Comparison of ENCODE assay signal across 9 cellular contexts in genomic region chr21:20999567-21000169, GRCh38. TPM values are rescaled to one million over a fixed set of nuclear protein-coding genes. Genes with fewer than 3 reads are reported as not detected.
DNase-seq lines count a peak whose midpoint lies in the region; ATAC-seq, FAIRE-seq and TF ChIP-seq lines count a peak whose summit lies in the region.
"Had no signal": no experiment of that assay in that cellular context is flagged by ENCODE, and none has a peak within 500 bp of the region (broad histone marks: within the 10 kb centered on the region; RNA-seq: fewer than 3 reads in every experiment).

No MANE protein-coding gene starts in this region.

- intact Hi-C loops in pancreas (cut with DNase I): no loop called here

- H3F3A ChIP-seq in GM23338 (replicated peaks; ENCODE audit: low read depth): peaks cover 5% of the 10 kb centered on the region; the same call in 1 of the 2 replicates

- H3K9me3 ChIP-seq in pancreas: no peaks in the 10 kb centered on the region
- H3K9me3 ChIP-seq: SJCRH30 had no signal

- H3K4me3 ChIP-seq in GM23338: no peak overlapping the region
- no peak overlapping the region for H3K4me3 ChIP-seq in pancreas
- H3K4me3 ChIP-seq: SJCRH30 had no signal

- peaks cover 8% of the 10 kb centered on the region for H3K4me1 ChIP-seq in GM23338 (ENCODE audit: insufficient read depth)
- H3K4me1 ChIP-seq in pancreas: peaks cover 0 to 12% (median 0%) of the 10 kb centered on the region in 3 donors
- H3K4me1 ChIP-seq: SJCRH30 had no signal

- TF ChIP-seq CTCF in GM23338 (conservative IDR thresholded peaks at IDR 0.05; ENCODE audit: low read depth in 2 of 2) (peak; percentile 77 to 91), pancreas (IDR thresholded peaks at IDR 0.05) (peak in 3 of 4 donors; percentile 45 to 49 (median 48))

- H3K36me3 ChIP-seq in GM23338 (ENCODE audit: insufficient read depth) (no peaks in the 10 kb centered on the region), pancreas (no peaks in the 10 kb centered on the region)
- H3K36me3 ChIP-seq: SJCRH30 had no signal

- H2AFZ ChIP-seq in GM23338: no peak overlapping the region

- peaks cover 8% of the 10 kb centered on the region for H3K4me1 Mint-ChIP-seq in GM23338

- no peaks in the 10 kb centered on the region for H3K9me3 Mint-ChIP-seq in GM23338

- no peaks in the 10 kb centered on the region for H3K9me2 ChIP-seq in GM23338 (ENCODE audit: insufficient read depth)

- H3K27me3 ChIP-seq in GM23338 (ENCODE audit: insufficient read depth): peaks cover 34% of the 10 kb centered on the region
- H3K27me3 ChIP-seq in pancreas: peaks cover 0 to 4% (median 2%) of the 10 kb centered on the region in 4 donors
- H3K27me3 ChIP-seq: SJCRH30 had no signal

- H3K79me2 ChIP-seq in GM23338 (replicated peaks; ENCODE audit: insufficient read depth): no peaks in the 10 kb centered on the region

- H4K20me1 ChIP-seq in GM23338 (replicated peaks; ENCODE audit: insufficient read depth): no peaks in the 10 kb centered on the region

- ATAC-seq in GM23338 (peak; percentile 8; the same call in 2 of the 3 replicates), pancreas (peak in 3 of 4 donors; percentile 40 to 62 (median 48))

- H3K4me3 Mint-ChIP-seq in GM23338: 0 out of 3 replicates have a peak overlapping the region, but pooled peaks have one; percentile 82

- DNase-seq in CMK (ENCODE audit: low read depth) (peak; percentile 24), GM23338 (ENCODE audit: low spot score) (peak; percentile 72), NCI-H446 treated with DMSO at 0.1 percent for 48 hours (lab: John Stamatoyannopoulos, UW) (peak; percentile 71), germinal center (ENCODE audit: low spot score) (peak; percentile 14), pancreas (peak in 1 of 6 donors; percentile 16), ureter (ENCODE audit: low spot score) (no peak)
- DNase-seq in activated CD8-positive, alpha-beta memory T cell treated with anti-CD3 and anti-CD28 coated beads, Interleukin-2, amount 50 U/mL, for 4 hours: peak; percentile 23
- no peak for DNase-seq in activated effector memory CD4-positive, alpha-beta T cell treated with anti-CD3 and anti-CD28 coated beads, Interleukin-2, amount 50 U/mL, for 16 hours

- FAIRE-seq in pancreas (lab: Jason Lieb, UNC): peak; percentile 82

- H3K27ac ChIP-seq in GM23338 (ENCODE audit: low read depth) (no peak overlapping the region), pancreas (no peak overlapping the region)
- H3K27ac ChIP-seq: SJCRH30 had no signal

- no peak overlapping the region for H3K27ac Mint-ChIP-seq in GM23338

- no peak overlapping the region for H3K4me2 ChIP-seq in GM23338

- no peaks in the 10 kb centered on the region for H3K36me3 Mint-ChIP-seq in GM23338 (ENCODE audit: low read depth)

- H3K27me3 Mint-ChIP-seq in GM23338 (ENCODE audit: insufficient read depth, low read depth, poor library complexity): peaks cover 17% of the 10 kb centered on the region

- WGBS in pancreas, 2 donors: 18 to 21% methylated on average over 4 of the region's 4 CpGs

TF ChIP-seq in GM23338, 12 proteins besides CTCF, POLR2A, EP300 and RAD21 (continues in another document):
- TF ChIP-seq REST (IDR thresholded peaks at IDR 0.05; ENCODE audit: unreplicated experiment) (no peak), JUNB (IDR thresholded peaks at IDR 0.05; ENCODE audit: unreplicated experiment) (no peak), NANOG (IDR thresholded peaks at IDR 0.05; ENCODE audit: borderline replicate concordance) (no peak), CREB1 (CRISPR knock-in tag; IDR thresholded peaks at IDR 0.05; ENCODE audit: low read depth) (no peak), ETS1 (IDR thresholded peaks at IDR 0.05) (no peak), EZH2 (IDR thresholded peaks at IDR 0.05; ENCODE audit: low read depth, unreplicated experiment) (no peak)

RNA-seq across cellular contexts. Expression of gene NCAM2, which starts 1.5 kb away (rescaled TPM):
- 0.83 and 1.2 TPM in 2 replicates for total RNA-seq in GM23338 (2014; rRNA removed; shearing (Covaris generic))
- polyA plus RNA-seq in GM23338 (2016; fragmentation: Nextera tagmentation; extraction: Ambion mirVana): 0.36 TPM in 1 of 2 replicates, not detected in the other
- total RNA-seq in pancreas: 1 to 10 TPM in 1 of 6 donors, under 1 TPM in 5; 0.14 to 1.0 (median 0.37) TPM
- polyA plus RNA-seq in pancreas: under 1 TPM; under 0.01 to 0.28 TPM
- 3.7 TPM for total RNA-seq in ureter
- total RNA-seq: SJCRH30 had no signal

Comparison
In these comparisons a context has a peak if more than half of its experiments do, and no peak if none do; other contexts are left out.
1. DNase-seq: peak in CMK (single experiment), GM23338 (single experiment), NCI-H446 treated with DMSO at 0.1 percent for 48 hours (single experiment), activated CD8-positive, alpha-beta memory T cell treated with anti-CD3 and anti-CD28 coated beads, Interleukin-2, amount 50 U/mL, for 4 hours (single experiment) and germinal center (single experiment); none in ureter (single experiment) and activated effector memory CD4-positive, alpha-beta T cell treated with anti-CD3 and anti-CD28 coated beads, Interleukin-2, amount 50 U/mL, for 16 hours (single experiment).